9 cellular contexts compared by ENCODE assay signal in genomic region chr19:36527873-36528193, GRCh38. TPM values are rescaled to one million over a fixed set of nuclear protein-coding genes. Genes with fewer than 3 reads are reported as not detected.
DNase-seq lines count a peak whose midpoint lies in the region; ATAC-seq and TF ChIP-seq lines count a peak whose summit lies in the region.
"Had no signal": no experiment of that assay in that cellular context is flagged by ENCODE, and none has a peak within 500 bp of the region (broad histone marks: within the 10 kb centered on the region; RNA-seq: fewer than 3 reads in every experiment).

No MANE protein-coding gene starts in this region.

- no peak for ATAC-seq in effector memory CD8-positive, alpha-beta T cell (replicated peaks)
- no peak for ATAC-seq in GM21717 (IDR thresholded peaks at IDR 0.05; ENCODE audit: unreplicated experiment)
- ATAC-seq: HCT116 had no signal

- CTCF ChIA-PET in CD8-positive, alpha-beta memory T cell (lab: Charles Lee): interaction anchor here (1.0 kb wide), 1 partner anchor 313 kb away, joined by 3 read pairs; the partner anchor contains the start of gene ZNF146

- peak overlapping the region; percentile 86 for H3K27ac ChIP-seq in CD8-positive, alpha-beta memory T cell (ENCODE audit: low read depth, low read length)
- no peak overlapping the region for H3K27ac ChIP-seq in MM.1S (ENCODE audit: low read length)

- peaks cover 9 to 60% (median 34%) of the 10 kb centered on the region in 5 donors for H3K9me3 Mint-ChIP-seq in CD8-positive, alpha-beta memory T cell
- H3K9me3 Mint-ChIP-seq in effector memory CD8-positive, alpha-beta T cell: peaks cover 2 to 7% of the 10 kb centered on the region in 2 donors

- no peaks in the 10 kb centered on the region for H3F3A ChIP-seq in MM.1S (ENCODE audit: insufficient read depth, low read length)

- H3K4me1 Mint-ChIP-seq in CD8-positive, alpha-beta memory T cell: peaks cover 28 to 32% (median 28%) of the 10 kb centered on the region in 3 donors
- H3K4me1 Mint-ChIP-seq in effector memory CD8-positive, alpha-beta T cell (ENCODE audit: low read depth in 2 of 2): peaks cover 22 to 26% of the 10 kb centered on the region in 2 donors

- TF ChIP-seq CTCF in MM.1S (IDR thresholded peaks at IDR 0.05; ENCODE audit: low read length): no peak

- H3K36me3 Mint-ChIP-seq in CD8-positive, alpha-beta memory T cell: peaks cover 20 to 50% (median 44%) of the 10 kb centered on the region in 3 donors
- H3K36me3 Mint-ChIP-seq in effector memory CD8-positive, alpha-beta T cell (ENCODE audit: insufficient read depth): peaks cover 22% of the 10 kb centered on the region

- peak overlapping the region; percentile 93 for H2AFZ ChIP-seq in MM.1S (ENCODE audit: low read length)
- peak overlapping the region; percentile 79 for H2AFZ ChIP-seq in neuron (ENCODE audit: low read depth, low read length)

- H3K4me2 ChIP-seq in MM.1S (ENCODE audit: low read depth, low read length): peak overlapping the region; percentile 62; the same call in 1 of the 2 replicates

- H4K20me1 ChIP-seq in MM.1S (ENCODE audit: insufficient read depth, low read length): no peaks in the 10 kb centered on the region

- peaks cover 0 to 2% of the 10 kb centered on the region in 2 donors for H3K27me3 Mint-ChIP-seq in CD8-positive, alpha-beta memory T cell
- no peaks in the 10 kb centered on the region for H3K27me3 Mint-ChIP-seq in effector memory CD8-positive, alpha-beta T cell

- peak overlapping the region; percentile 28; the same call in 1 of the 2 replicates for H3K9ac ChIP-seq in MM.1S (ENCODE audit: low read length)

- POLR2A ChIA-PET in CD8-positive, alpha-beta memory T cell (lab: Charles Lee): interaction anchor here (0.9 to 2.7 kb wide), 7 partner anchors 39 to 690 kb away, joined by 5 to 24 read pairs (median 6); partner anchors contain the start of genes ZNF146, ZNF345, ZNF382 and ZNF383

- H3K79me2 ChIP-seq in MM.1S (ENCODE audit: low read length): no peaks in the 10 kb centered on the region

- peaks cover 8% of the 10 kb centered on the region for H3K9me3 ChIP-seq in CD8-positive, alpha-beta memory T cell (ENCODE audit: low read length)
- H3K9me3 ChIP-seq in MM.1S (replicated peaks; ENCODE audit: insufficient read depth, low read length): no peaks in the 10 kb centered on the region
- H3K9me3 ChIP-seq in neuron (ENCODE audit: low read length): peaks cover 31% of the 10 kb centered on the region

- H3K4me3 Mint-ChIP-seq in CD8-positive, alpha-beta memory T cell: peak overlapping the region; percentile 96 to 99 (median 98)
- H3K4me3 Mint-ChIP-seq in effector memory CD8-positive, alpha-beta T cell: peak overlapping the region; percentile 92 to 99

- peaks cover 20% of the 10 kb centered on the region for H3K4me1 ChIP-seq in CD8-positive, alpha-beta memory T cell (ENCODE audit: insufficient read depth, low read length)
- H3K4me1 ChIP-seq in MM.1S (ENCODE audit: low read length): no peaks in the 10 kb centered on the region
- H3K4me1 ChIP-seq in neuron (ENCODE audit: insufficient read depth, low read length): peaks cover 11% of the 10 kb centered on the region

- H3K4me3 ChIP-seq in CD8-positive, alpha-beta memory T cell (ENCODE audit: low read length): peak overlapping the region; percentile 97
- H3K4me3 ChIP-seq in MM.1S (ENCODE audit: low read length) (peak overlapping the region; percentile 59), neuron (ENCODE audit: low read length) (peak overlapping the region; percentile 76)

- no peaks in the 10 kb centered on the region for H3K9me2 ChIP-seq in MM.1S (replicated peaks; ENCODE audit: insufficient read depth, low read length)

- peaks cover 12% of the 10 kb centered on the region for H3K36me3 ChIP-seq in CD8-positive, alpha-beta memory T cell (ENCODE audit: insufficient read depth, low read length)
- H3K36me3 ChIP-seq in MM.1S (replicated peaks; ENCODE audit: insufficient read depth, low read length) (no peaks in the 10 kb centered on the region), neuron (ENCODE audit: insufficient read depth, low read length) (peaks cover 22% of the 10 kb centered on the region)

- peak overlapping the region; percentile 75 to 98 (median 96) for H3K27ac Mint-ChIP-seq in CD8-positive, alpha-beta memory T cell
- peak overlapping the region; percentile 91 to 99 for H3K27ac Mint-ChIP-seq in effector memory CD8-positive, alpha-beta T cell

- no peaks in the 10 kb centered on the region for H3K27me3 ChIP-seq in CD8-positive, alpha-beta memory T cell (ENCODE audit: insufficient read depth, low read length, poor library complexity, severe bottlenecking)
- H3K27me3 ChIP-seq in MM.1S (replicated peaks; ENCODE audit: insufficient read depth, low read length) (no peaks in the 10 kb centered on the region), neuron (ENCODE audit: insufficient read depth, low read length) (no peaks in the 10 kb centered on the region)

- DNase-seq in CD8-positive, alpha-beta memory T cell: no peak
- DNase-seq in MM.1S: no peak
- no peak for DNase-seq in effector memory CD8-positive, alpha-beta T cell
- DNase-seq in NCI-H524 (lab: John Stamatoyannopoulos, UW): no peak
- no peak for DNase-seq in activated CD4-positive, alpha-beta T cell treated with anti-CD3 and anti-CD28 coated beads for 48 hours
- no peak for DNase-seq in nucleus accumbens (lab: John Stamatoyannopoulos, UW)

RNA-seq across cellular contexts. Expression of gene ZNF260, which starts 0.2 kb away (rescaled TPM):
- 10 to 100 TPM in 1 of 2 experiments, 1 to 10 TPM in 1; 6.9 to 10.3 TPM for total RNA-seq in CD8-positive, alpha-beta memory T cell
- polyA plus RNA-seq in CD8-positive, alpha-beta memory T cell: 7.1 TPM

RNA-seq across cellular contexts. Expression of gene ZNF566, which starts 38.5 kb away (rescaled TPM):
- 1 to 10 TPM; 8.2 to 9.0 TPM for total RNA-seq in CD8-positive, alpha-beta memory T cell
- 12.9 TPM for polyA plus RNA-seq in CD8-positive, alpha-beta memory T cell

RNA-seq across cellular contexts. Expression of gene ZNF529, which starts 45.3 kb away (rescaled TPM):
- 10 to 100 TPM; 15.6 to 16.4 TPM for total RNA-seq in CD8-positive, alpha-beta memory T cell
- polyA plus RNA-seq in CD8-positive, alpha-beta memory T cell: 8.6 TPM
